Comparison of ENCODE assay signal across 29 cellular contexts in genomic region chr20:51715873-51716215, GRCh38. TPM values are rescaled to one million over a fixed set of nuclear protein-coding genes. Genes with fewer than 3 reads are reported as not detected.
DNase-seq lines count a peak whose midpoint lies in the region; FAIRE-seq and TF ChIP-seq lines count a peak whose summit lies in the region.
"Had no signal": no experiment of that assay in that cellular context is flagged by ENCODE, and none has a peak within 500 bp of the region (broad histone marks: within the 10 kb centered on the region; RNA-seq: fewer than 3 reads in every experiment).

No MANE protein-coding gene starts in this region.

- peaks cover 26% of the 10 kb centered on the region for H3K27me3 Mint-ChIP-seq in activated CD4-positive, alpha-beta memory T cell treated with anti-CD3 and anti-CD28 coated beads for 36 hours
- peaks cover 10% of the 10 kb centered on the region for H3K27me3 Mint-ChIP-seq in activated CD4-positive, alpha-beta memory T cell treated with anti-CD3 and anti-CD28 coated beads, Interleukin-2, amount 10 ng/mL, durations not matched to agents 7 days and 5 days
- H3K27me3 Mint-ChIP-seq in astrocyte (ENCODE audit: low read depth, unreplicated experiment), result no peaks in the 10 kb centered on the region
- H3K27me3 Mint-ChIP-seq: natural killer cell treated with Interleukin-12 subunit alpha and Interleukin-12 subunit beta and Interleukin-15 and Interleukin-18, amount 100 ng/mL, for 72 hours had no signal

- H3K27ac Mint-ChIP-seq in activated CD4-positive, alpha-beta memory T cell treated with anti-CD3 and anti-CD28 coated beads for 36 hours, result no peak overlapping the region
- no peak overlapping the region for H3K27ac Mint-ChIP-seq in activated CD4-positive, alpha-beta memory T cell treated with anti-CD3 and anti-CD28 coated beads, Interleukin-2, amount 10 ng/mL, durations not matched to agents 7 days and 5 days
- no peak overlapping the region for H3K27ac Mint-ChIP-seq in astrocyte (ENCODE audit: unreplicated experiment)
- H3K27ac Mint-ChIP-seq: B cell; CD8-positive, alpha-beta T cell; IgD-negative memory B cell had no signal

- H3K4me1 Mint-ChIP-seq in activated CD4-positive, alpha-beta memory T cell treated with anti-CD3 and anti-CD28 coated beads for 36 hours (ENCODE audit: low read depth), result peaks cover 15% of the 10 kb centered on the region
- H3K4me1 Mint-ChIP-seq in activated CD4-positive, alpha-beta memory T cell treated with anti-CD3 and anti-CD28 coated beads, Interleukin-2, amount 10 ng/mL, durations not matched to agents 7 days and 5 days, result peaks cover 12% of the 10 kb centered on the region
- no peaks in the 10 kb centered on the region for H3K4me1 Mint-ChIP-seq in astrocyte (ENCODE audit: low read depth, unreplicated experiment)
- H3K4me1 Mint-ChIP-seq: B cell, IgD-negative memory B cell had no signal

- no peak overlapping the region for H3K9ac ChIP-seq in Loucy (ENCODE audit: low read depth, low read length, poor library complexity, severe bottlenecking)
- no peak overlapping the region for H3K9ac ChIP-seq in astrocyte (ENCODE audit: low read length)
- H3K9ac ChIP-seq: parathyroid adenoma had no signal

- TF ChIP-seq CTCF in Loucy (conservative IDR thresholded peaks at IDR 0.05; ENCODE audit: low read length), result no peak
- TF ChIP-seq CTCF in astrocyte (IDR thresholded peaks at IDR 0.05; ENCODE audit: insufficient read depth, low read depth, low read length), result no peak
- TF ChIP-seq CTCF in osteoblast (IDR thresholded peaks at IDR 0.05; ENCODE audit: extremely low read depth, low read depth, low read length), result no peak

- H3K27me3 ChIP-seq in Loucy (ENCODE audit: insufficient read depth, low read length, poor library complexity, severe bottlenecking), result no peaks in the 10 kb centered on the region
- no peaks in the 10 kb centered on the region for H3K27me3 ChIP-seq in astrocyte (ENCODE audit: insufficient read depth, low read length)
- no peaks in the 10 kb centered on the region for H3K27me3 ChIP-seq in osteoblast (ENCODE audit: insufficient read depth, low read length)
- H3K27me3 ChIP-seq: right lobe of liver had no signal

- no peak for FAIRE-seq in astrocyte (lab: Jason Lieb, UNC)
- FAIRE-seq: bronchial epithelial cell, colon, GM12891, keratinocyte had no signal

- H3K4me3 Mint-ChIP-seq in activated CD4-positive, alpha-beta memory T cell treated with anti-CD3 and anti-CD28 coated beads for 36 hours, result no peak overlapping the region
- no peak overlapping the region for H3K4me3 Mint-ChIP-seq in activated CD4-positive, alpha-beta memory T cell treated with anti-CD3 and anti-CD28 coated beads, Interleukin-2, amount 10 ng/mL, durations not matched to agents 7 days and 5 days
- H3K4me3 Mint-ChIP-seq in astrocyte (ENCODE audit: unreplicated experiment), result no peak overlapping the region
- H3K4me3 Mint-ChIP-seq: B cell; CD8-positive, alpha-beta T cell; IgD-negative memory B cell; natural killer cell treated with Interleukin-12 subunit alpha and Interleukin-12 subunit beta and Interleukin-15 and Interleukin-18, amount 100 ng/mL, for 72 hours had no signal

- no peaks in the 10 kb centered on the region for H3K79me2 ChIP-seq in Loucy (ENCODE audit: insufficient read depth, low read length)
- H3K79me2 ChIP-seq in astrocyte (ENCODE audit: insufficient read depth, low read length), result no peaks in the 10 kb centered on the region
- H3K79me2 ChIP-seq in osteoblast (ENCODE audit: insufficient read depth, low read length), result no peaks in the 10 kb centered on the region

- POLR2A ChIA-PET in activated CD4-positive, alpha-beta memory T cell treated with anti-CD3 and anti-CD28 coated beads for 36 hours (lab: Charles Lee), result no interaction called here
- POLR2A ChIA-PET in activated CD4-positive, alpha-beta memory T cell treated with anti-CD3 and anti-CD28 coated beads, Interleukin-2, amount 10 ng/mL, durations not matched to agents 7 days and 5 days (lab: Charles Lee), result no interaction called here

- CTCF ChIA-PET in activated CD4-positive, alpha-beta memory T cell treated with anti-CD3 and anti-CD28 coated beads for 36 hours (lab: Charles Lee), result no interaction called here
- CTCF ChIA-PET in activated CD4-positive, alpha-beta memory T cell treated with anti-CD3 and anti-CD28 coated beads, Interleukin-2, amount 10 ng/mL, durations not matched to agents 7 days and 5 days (lab: Charles Lee), result interaction anchor here (1.2 kb wide), 1 partner anchor 15 kb away, joined by 3 read pairs; no protein-coding TSS in a partner anchor

- intact Hi-C loops in activated CD4-positive, alpha-beta memory T cell treated with anti-CD3 and anti-CD28 coated beads for 36 hours (cut with micrococcal nuclease), result loop anchor here (2.0 kb wide), 1 partner anchor 79 kb away; no protein-coding TSS in a partner anchor
- intact Hi-C loops in posterior cingulate gyrus (cut with DNase I), result no loop called here

- peak; percentile 24 for DNase-seq in activated CD4-positive, alpha-beta memory T cell treated with anti-CD3 and anti-CD28 coated beads for 36 hours
- DNase-seq in activated CD4-positive, alpha-beta memory T cell treated with anti-CD3 and anti-CD28 coated beads, Interleukin-2, amount 10 ng/mL, durations not matched to agents 7 days and 5 days, result no peak
- DNase-seq in astrocyte (ENCODE audit: low read depth) (no peak), osteoblast (ENCODE audit: insufficient read length, low spot score, missing footprints) (no peak), posterior cingulate gyrus (no peak), NCI-H524 treated with DMSO at 0.1 percent for 48 hours (lab: John Stamatoyannopoulos, UW) (no peak), mesenteric fat pad (ENCODE audit: low spot score) (no peak)
- DNase-seq: activated CD8-positive, alpha-beta memory T cell treated with anti-CD3 and anti-CD28 coated beads, Interleukin-2, amount 50 U/mL, for 48 hours; activated naive CD4-positive, alpha-beta T cell treated with Interleukin-2 at 50 U/mL for 16 hours; CD8-positive, alpha-beta T cell; effector CD8-positive, alpha-beta T cell; EL; HCEC 1CT; mucosa of descending colon; NCI-H1092 treated with DMSO at 0.1 percent for 48 hours; NCI-H1930; NCI-H526 treated with DMSO at 0.1 percent for 48 hours; right lobe of liver; SJCRH30; stimulated activated naive CD4-positive, alpha-beta T cell had no signal

- H4K20me1 ChIP-seq in Loucy (ENCODE audit: insufficient read depth, low read length, poor library complexity, severe bottlenecking), result no peaks in the 10 kb centered on the region
- H4K20me1 ChIP-seq in astrocyte (ENCODE audit: insufficient read depth, low read length), result no peaks in the 10 kb centered on the region
- no peaks in the 10 kb centered on the region for H4K20me1 ChIP-seq in osteoblast (ENCODE audit: insufficient read depth, low read length)

- H3K4me1 ChIP-seq in Loucy (ENCODE audit: insufficient read depth, low read length, poor library complexity, severe bottlenecking) (peaks cover 15% of the 10 kb centered on the region), astrocyte (ENCODE audit: insufficient read depth, low read length) (no peaks in the 10 kb centered on the region), osteoblast (ENCODE audit: insufficient read depth, low read length) (no peaks in the 10 kb centered on the region)
- H3K4me1 ChIP-seq: right lobe of liver, SJCRH30 had no signal

- H3K9me3 ChIP-seq in Loucy (ENCODE audit: insufficient read depth, low read depth, low read length) (no peaks in the 10 kb centered on the region), astrocyte (ENCODE audit: insufficient read depth, low read depth, low read length) (no peaks in the 10 kb centered on the region), osteoblast (ENCODE audit: low read depth, low read length) (no peaks in the 10 kb centered on the region)
- H3K9me3 ChIP-seq: mucosa of descending colon, right lobe of liver, SJCRH30 had no signal

- H3K27ac ChIP-seq in astrocyte (ENCODE audit: low read depth, low read length) (no peak overlapping the region), osteoblast (ENCODE audit: low read depth, low read length) (no peak overlapping the region)
- H3K27ac ChIP-seq: parathyroid adenoma, right lobe of liver, SJCRH30 had no signal

- no peaks in the 10 kb centered on the region for H3K36me3 Mint-ChIP-seq in activated CD4-positive, alpha-beta memory T cell treated with anti-CD3 and anti-CD28 coated beads for 36 hours
- H3K36me3 Mint-ChIP-seq in activated CD4-positive, alpha-beta memory T cell treated with anti-CD3 and anti-CD28 coated beads, Interleukin-2, amount 10 ng/mL, durations not matched to agents 7 days and 5 days (ENCODE audit: low read depth), result no peaks in the 10 kb centered on the region
- H3K36me3 Mint-ChIP-seq in astrocyte (ENCODE audit: low read depth, unreplicated experiment), result peaks cover 4% of the 10 kb centered on the region
- H3K36me3 Mint-ChIP-seq: CD8-positive, alpha-beta T cell; IgD-negative memory B cell; natural killer cell treated with Interleukin-12 subunit alpha and Interleukin-12 subunit beta and Interleukin-15 and Interleukin-18, amount 100 ng/mL, for 72 hours had no signal

- H2AFZ ChIP-seq in Loucy (ENCODE audit: low read length) (no peak overlapping the region), astrocyte (ENCODE audit: low read depth, low read length) (no peak overlapping the region), osteoblast (ENCODE audit: low read length) (no peak overlapping the region)
- H2AFZ ChIP-seq: parathyroid adenoma had no signal

- H3K9me2 ChIP-seq in Loucy (replicated peaks; ENCODE audit: low read depth, low read length), result no peaks in the 10 kb centered on the region

- H3K36me3 ChIP-seq in Loucy (ENCODE audit: insufficient read depth, low read length) (no peaks in the 10 kb centered on the region), astrocyte (ENCODE audit: insufficient read depth, low read length) (no peaks in the 10 kb centered on the region), osteoblast (ENCODE audit: insufficient read depth, low read length) (no peaks in the 10 kb centered on the region)
- H3K36me3 ChIP-seq: right lobe of liver, SJCRH30 had no signal

- H3K9me3 Mint-ChIP-seq in activated CD4-positive, alpha-beta memory T cell treated with anti-CD3 and anti-CD28 coated beads for 36 hours, result no peaks in the 10 kb centered on the region
- no peaks in the 10 kb centered on the region for H3K9me3 Mint-ChIP-seq in activated CD4-positive, alpha-beta memory T cell treated with anti-CD3 and anti-CD28 coated beads, Interleukin-2, amount 10 ng/mL, durations not matched to agents 7 days and 5 days
- H3K9me3 Mint-ChIP-seq in astrocyte (ENCODE audit: unreplicated experiment), result no peaks in the 10 kb centered on the region
- H3K9me3 Mint-ChIP-seq: CD8-positive, alpha-beta T cell; IgD-negative memory B cell; natural killer cell treated with Interleukin-12 subunit alpha and Interleukin-12 subunit beta and Interleukin-15 and Interleukin-18, amount 100 ng/mL, for 72 hours had no signal

- no peak overlapping the region for H3K4me3 ChIP-seq in Loucy (ENCODE audit: low read length, poor library complexity, severe bottlenecking)
- H3K4me3 ChIP-seq in astrocyte (ENCODE audit: insufficient read depth, low read depth, low read length), result no peak overlapping the region
- no peak overlapping the region for H3K4me3 ChIP-seq in osteoblast (ENCODE audit: insufficient read depth, low read length)
- H3K4me3 ChIP-seq: mucosa of descending colon, right lobe of liver, SJCRH30 had no signal

- H3K4me2 ChIP-seq in Loucy (ENCODE audit: low read depth, low read length, poor library complexity, severe bottlenecking) (peak overlapping the region; percentile 30), astrocyte (ENCODE audit: low read length) (peak overlapping the region; percentile 52), osteoblast (ENCODE audit: insufficient read depth, low read length) (peak overlapping the region; percentile 47)

- no peaks in the 10 kb centered on the region for H3F3A ChIP-seq in Loucy (ENCODE audit: low read depth)

RNA-seq across cellular contexts. Expression of gene ATP9A, which starts 52.3 kb away (rescaled TPM):
- 1 to 10 TPM; 1.4 to 1.6 TPM for total RNA-seq in activated CD4-positive, alpha-beta memory T cell treated with anti-CD3 and anti-CD28 coated beads for 36 hours
- total RNA-seq in activated CD4-positive, alpha-beta memory T cell treated with anti-CD3 and anti-CD28 coated beads, Interleukin-2, amount 10 ng/mL, durations not matched to agents 7 days and 5 days, result 1 to 10 TPM; 1.0 to 1.2 TPM
- total RNA-seq in astrocyte, result 12.9 and 13.5 TPM in 2 replicates
- total RNA-seq in osteoblast, result 46.0 and 48.9 TPM in 2 replicates
- total RNA-seq in mesenteric fat pad, result 109 TPM
